Comparison of ENCODE assay signal across 8 cellular contexts in genomic region chr1:169484107-169484506, GRCh38. TPM values are rescaled to one million over a fixed set of nuclear protein-coding genes. Genes with fewer than 3 reads are reported as not detected.
DNase-seq lines count a peak whose midpoint lies in the region; ATAC-seq and TF ChIP-seq lines count a peak whose summit lies in the region.

No MANE protein-coding gene starts in this region.

- peak; percentile 9 for DNase-seq in NCI-H146 (lab: John Stamatoyannopoulos, UW)
- no peak for DNase-seq in NCI-H146 treated with DMSO at 0.1 percent for 48 hours (lab: John Stamatoyannopoulos, UW; ENCODE audit: unreplicated experiment)
- DNase-seq in T-cell = no peak
- DNase-seq in smooth muscle cell (lab: John Stamatoyannopoulos, UW; ENCODE audit: unreplicated experiment) = no peak
- DNase-seq in stimulated activated CD4-positive, alpha-beta T cell treated with anti-CD3 and anti-CD28 coated beads, Interleukin-15, amount 100 ng/mL, for 24 hours = no peak
- no peak for DNase-seq in T1000 (lab: John Stamatoyannopoulos, UW)
- no peak for DNase-seq in UCSD-AML1 (lab: John Stamatoyannopoulos, UW; ENCODE audit: unreplicated experiment)

- H3F3A ChIP-seq in smooth muscle cell (ENCODE audit: low read depth) = peaks cover 8% of the 10 kb centered on the region

- TF ChIP-seq EP300 in gastroesophageal sphincter (IDR thresholded peaks at IDR 0.05) = no peak

- peak overlapping the region; percentile 86 for H3K4me2 ChIP-seq in smooth muscle cell

- peak overlapping the region; percentile 86 to 93 for H3K4me3 ChIP-seq in gastroesophageal sphincter
- H3K4me3 ChIP-seq in smooth muscle cell = peak overlapping the region; percentile 89

- H3K9ac ChIP-seq in smooth muscle cell (ENCODE audit: low read depth) = peak overlapping the region; percentile 99

- H3K4me1 ChIP-seq in gastroesophageal sphincter (peaks cover 7 to 59% (median 13%) of the 10 kb centered on the region in 3 donors), smooth muscle cell (ENCODE audit: low read depth) (peaks cover 49% of the 10 kb centered on the region)

- H3K27ac ChIP-seq in gastroesophageal sphincter (peak overlapping the region in 3 of 4 donors; percentile 94 to 100 (median 99)), smooth muscle cell (ENCODE audit: low read depth) (peak overlapping the region; percentile 99)

- H3K9me3 Mint-ChIP-seq in T-cell = no peaks in the 10 kb centered on the region

- H3K4me1 Mint-ChIP-seq in T-cell = peaks cover 33 to 49% (median 39%) of the 10 kb centered on the region in 3 donors

- H3K27me3 Mint-ChIP-seq in T-cell = peaks cover 0 to 3% of the 10 kb centered on the region in 2 donors

- peaks cover 61% of the 10 kb centered on the region for H4K20me1 ChIP-seq in smooth muscle cell (ENCODE audit: low read depth)

- H3K4me3 Mint-ChIP-seq in T-cell = peak overlapping the region; percentile 18 to 92 (median 37)

- no peak overlapping the region for H3K27ac Mint-ChIP-seq in T-cell

- WGBS in gastroesophageal sphincter (ENCODE audit: low coverage in 1 of 2), 2 donors = 61% methylated on average over 4 of the region's 4 CpGs
- 66% methylated on average over 4 of the region's 4 CpGs for WGBS in smooth muscle cell (ENCODE audit: low lambda C conversion rate)

- POLR2A ChIA-PET in T-cell (lab: Charles Lee) = no interaction called here

- H2AFZ ChIP-seq in smooth muscle cell (ENCODE audit: low read depth) = no peak overlapping the region

- no peak for ATAC-seq in T-cell (replicated peaks in 1 of 4)
- no peak for ATAC-seq in gastroesophageal sphincter

- H3K36me3 ChIP-seq in gastroesophageal sphincter (no peaks in the 10 kb centered on the region), smooth muscle cell (ENCODE audit: low read depth) (no peaks in the 10 kb centered on the region)

- peaks cover 63% of the 10 kb centered on the region for H3K79me2 ChIP-seq in smooth muscle cell (ENCODE audit: low read depth)

- no peaks in the 10 kb centered on the region for H3K36me3 Mint-ChIP-seq in T-cell

- CTCF ChIA-PET in T-cell (lab: Charles Lee) = no interaction called here

- no peak for TF ChIP-seq POLR2A in gastroesophageal sphincter (IDR thresholded peaks at IDR 0.05)

- no peak for TF ChIP-seq CTCF in gastroesophageal sphincter (IDR thresholded peaks at IDR 0.05)
- no peak for TF ChIP-seq CTCF in smooth muscle cell (IDR thresholded peaks at IDR 0.05; ENCODE audit: borderline replicate concordance, insufficient read depth, poor library complexity, severe bottlenecking)

- no peaks in the 10 kb centered on the region for H3K27me3 ChIP-seq in gastroesophageal sphincter
- no peaks in the 10 kb centered on the region for H3K27me3 ChIP-seq in smooth muscle cell (ENCODE audit: low read depth)

- H3K9me3 ChIP-seq in gastroesophageal sphincter (no peaks in the 10 kb centered on the region), smooth muscle cell (replicated peaks; ENCODE audit: low read depth) (no peaks in the 10 kb centered on the region)

RNA-seq across cellular contexts. Expression of gene SLC19A2, which starts 1.6 kb away (rescaled TPM):
- total RNA-seq in T-cell (1 to 10 TPM; 2.7 to 4.7 (median 3.8) TPM), gastroesophageal sphincter (10 to 100 TPM; 17.6 to 47.7 (median 25.9) TPM), smooth muscle cell (59.4 and 65.2 TPM in 2 replicates)
- 12.3 and 15.1 TPM in 2 replicates for polyA plus RNA-seq in smooth muscle cell

RNA-seq across cellular contexts. Expression of gene CCDC181, which starts 56.8 kb away (rescaled TPM):
- total RNA-seq in T-cell (not detected), gastroesophageal sphincter (1 to 10 TPM; 1.2 to 2.6 (median 1.7) TPM), smooth muscle cell (1.5 and 4.1 TPM in 2 replicates)
- polyA plus RNA-seq in smooth muscle cell = 1.3 and 1.4 TPM in 2 replicates
